Comparison of ENCODE assay signal across 20 cellular contexts in genomic region chr10:76082232-76082631, GRCh38.
DNase-seq lines count a peak whose midpoint lies in the region.
"Had no signal": no experiment of that assay in that cellular context is flagged by ENCODE, and none has a peak within 500 bp of the region (broad histone marks: within the 10 kb centered on the region; RNA-seq: fewer than 3 reads in every experiment).

No MANE protein-coding gene starts in this region.

- H3K9me3 ChIP-seq in iPS-18a (ENCODE audit: control insufficient read depth, low read depth, low read length) = no peaks in the 10 kb centered on the region
- H3K9me3 ChIP-seq: heart right ventricle, left lung, right lobe of liver, vagina had no signal

- H3K9ac ChIP-seq in iPS-18a (ENCODE audit: low read length) = no peak overlapping the region
- H3K9ac ChIP-seq: KMS-11 had no signal

- in situ Hi-C loops in KBM-7 (cut with MboI; ENCODE audit: low pct_unique_long_range_greater_than_20kb, low sequenced_read_pairs) = no loop called here

- peak; percentile 9 for DNase-seq in stimulated activated CD4-positive, alpha-beta T cell treated with anti-CD3 and anti-CD28 coated beads, Interleukin-1b, Interleukin-23, amount 100 ng/mL, for 48 hours
- DNase-seq in stimulated activated CD4-positive, alpha-beta T cell treated with anti-CD3 and anti-CD28 coated beads, Interleukin-2, amount 100 ng/mL, for 24 hours = no peak
- peak; percentile 49 for DNase-seq in amniotic epithelial cell (ENCODE audit: low read depth)
- no peak for DNase-seq in NCI-H446 (lab: John Stamatoyannopoulos, UW)
- DNase-seq in activated effector memory CD4-positive, alpha-beta T cell treated with Interleukin-2 at 50 U/mL for 16 hours = no peak
- no peak for DNase-seq in KBM-7
- DNase-seq: activated CD4-positive, alpha-beta T cell treated with anti-CD3 and anti-CD28 coated beads for 1 hour; activated CD8-positive, alpha-beta memory T cell treated with anti-CD3 and anti-CD28 coated beads, Interleukin-2, amount 10 ng/mL, durations not matched to agents 7 days and 5 days; activated naive CD8-positive, alpha-beta T cell treated with anti-CD3 and anti-CD28 coated beads, Interleukin-2, amount 50 U/mL, for 24 hours; dermis blood vessel endothelial cell; heart right ventricle; left lung; NCI-H1048; NCI-H187 treated with DMSO at 0.1 percent for 48 hours; NCI-H748 treated with DMSO at 0.1 percent for 48 hours; right lobe of liver had no signal

- peaks cover 11% of the 10 kb centered on the region for H3K4me1 ChIP-seq in iPS-18a (ENCODE audit: control insufficient read depth, low read depth, low read length)
- H3K4me1 ChIP-seq: left lung had no signal

- no peak overlapping the region for H3K4me3 ChIP-seq in iPS-18a (ENCODE audit: low read length)
- H3K4me3 ChIP-seq: heart right ventricle, left lung, right lobe of liver, vagina had no signal

- H3K27ac ChIP-seq in iPS-18a (ENCODE audit: low read length) = peak overlapping the region; percentile 20
- H3K27ac ChIP-seq: C4-2B, heart right ventricle, KMS-11, left lung, right lobe of liver, vagina had no signal

- peaks cover 4% of the 10 kb centered on the region for H3K27me3 ChIP-seq in iPS-18a (ENCODE audit: control insufficient read depth, insufficient read depth, low read length)
- H3K27me3 ChIP-seq: heart right ventricle, left lung, right lobe of liver, vagina had no signal

- H3K36me3 ChIP-seq in iPS-18a (ENCODE audit: control insufficient read depth, low read depth, low read length) = no peaks in the 10 kb centered on the region
- H3K36me3 ChIP-seq: heart right ventricle, left lung, right lobe of liver, vagina had no signal

Comparison
In these comparisons a context has a peak if more than half of its experiments do, and no peak if none do; other contexts are left out.
1. DNase-seq: peak in stimulated activated CD4-positive, alpha-beta T cell treated with anti-CD3 and anti-CD28 coated beads, Interleukin-1b, Interleukin-23, amount 100 ng/mL, for 48 hours (single experiment) and amniotic epithelial cell (single experiment); none in stimulated activated CD4-positive, alpha-beta T cell treated with anti-CD3 and anti-CD28 coated beads, Interleukin-2, amount 100 ng/mL, for 24 hours (0 of 2), NCI-H446 (0 of 2), activated effector memory CD4-positive, alpha-beta T cell treated with Interleukin-2 at 50 U/mL for 16 hours (single experiment) and KBM-7 (single experiment).